In the genomic region with DNA sequence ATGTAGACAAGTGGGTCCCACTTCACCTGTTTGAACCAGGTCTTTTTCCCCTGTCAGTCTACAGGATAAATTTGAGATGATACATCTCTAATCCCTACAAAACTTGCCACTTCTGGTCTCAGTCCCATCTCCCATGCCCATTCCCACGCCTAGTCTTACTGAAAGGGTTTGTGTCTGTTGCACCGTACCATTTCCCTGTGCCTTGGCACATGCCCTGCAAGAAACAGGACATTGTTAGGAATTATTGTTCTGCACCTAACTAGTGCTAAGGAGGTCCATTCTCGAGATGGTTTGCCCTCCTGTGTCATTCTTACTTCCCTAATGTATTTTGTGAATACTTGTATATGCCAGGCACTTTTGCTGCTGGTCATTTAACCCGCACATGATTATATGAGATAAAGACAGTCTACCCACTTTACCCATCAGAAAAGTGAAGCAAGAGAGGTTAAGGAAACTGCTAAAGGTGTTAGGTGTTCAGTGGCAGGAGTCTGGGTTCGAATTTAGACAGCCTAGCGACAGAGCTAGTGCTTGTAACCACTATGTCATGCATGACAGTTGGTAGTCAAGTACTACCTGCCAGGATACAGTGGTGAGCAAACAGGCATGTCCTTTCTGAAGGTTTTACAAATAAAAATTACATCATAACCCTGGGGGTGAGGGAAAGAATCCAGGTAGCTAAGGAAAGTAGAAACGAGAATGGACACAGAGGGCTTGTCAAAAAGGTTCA, we compare ENCODE assay signal across 1 cellular context.
TF ChIP-seq lines count a peak whose summit lies in the region.

No MANE protein-coding gene starts in this region.

TF ChIP-seq in WTC11, 78 proteins besides CTCF, POLR2A, EP300 and RAD21 (continued from another document):
- TF ChIP-seq USF2 (CRISPR knock-in tag; IDR thresholded peaks at IDR 0.05) (no peak), FOXP1 (CRISPR knock-in tag; IDR thresholded peaks at IDR 0.05; ENCODE audit: borderline replicate concordance) (no peak), ZNF425 (CRISPR knock-in tag; conservative IDR thresholded peaks at IDR 0.05) (no peak), ZNF219 (CRISPR knock-in tag; IDR thresholded peaks at IDR 0.05; ENCODE audit: borderline replicate concordance) (no peak)
- TF ChIP-seq, protein P1, sequence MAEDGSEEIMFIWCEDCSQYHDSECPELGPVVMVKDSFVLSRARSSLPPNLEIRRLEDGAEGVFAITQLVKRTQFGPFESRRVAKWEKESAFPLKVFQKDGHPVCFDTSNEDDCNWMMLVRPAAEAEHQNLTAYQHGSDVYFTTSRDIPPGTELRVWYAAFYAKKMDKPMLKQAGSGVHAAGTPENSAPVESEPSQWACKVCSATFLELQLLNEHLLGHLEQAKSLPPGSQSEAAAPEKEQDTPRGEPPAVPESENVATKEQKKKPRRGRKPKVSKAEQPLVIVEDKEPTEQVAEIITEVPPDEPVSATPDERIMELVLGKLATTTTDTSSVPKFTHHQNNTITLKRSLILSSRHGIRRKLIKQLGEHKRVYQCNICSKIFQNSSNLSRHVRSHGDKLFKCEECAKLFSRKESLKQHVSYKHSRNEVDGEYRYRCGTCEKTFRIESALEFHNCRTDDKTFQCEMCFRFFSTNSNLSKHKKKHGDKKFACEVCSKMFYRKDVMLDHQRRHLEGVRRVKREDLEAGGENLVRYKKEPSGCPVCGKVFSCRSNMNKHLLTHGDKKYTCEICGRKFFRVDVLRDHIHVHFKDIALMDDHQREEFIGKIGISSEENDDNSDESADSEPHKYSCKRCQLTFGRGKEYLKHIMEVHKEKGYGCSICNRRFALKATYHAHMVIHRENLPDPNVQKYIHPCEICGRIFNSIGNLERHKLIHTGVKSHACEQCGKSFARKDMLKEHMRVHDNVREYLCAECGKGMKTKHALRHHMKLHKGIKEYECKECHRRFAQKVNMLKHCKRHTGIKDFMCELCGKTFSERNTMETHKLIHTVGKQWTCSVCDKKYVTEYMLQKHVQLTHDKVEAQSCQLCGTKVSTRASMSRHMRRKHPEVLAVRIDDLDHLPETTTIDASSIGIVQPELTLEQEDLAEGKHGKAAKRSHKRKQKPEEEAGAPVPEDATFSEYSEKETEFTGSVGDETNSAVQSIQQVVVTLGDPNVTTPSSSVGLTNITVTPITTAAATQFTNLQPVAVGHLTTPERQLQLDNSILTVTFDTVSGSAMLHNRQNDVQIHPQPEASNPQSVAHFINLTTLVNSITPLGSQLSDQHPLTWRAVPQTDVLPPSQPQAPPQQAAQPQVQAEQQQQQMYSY (CRISPR knock-in tag; IDR thresholded peaks at IDR 0.05), result no peak
- TF ChIP-seq, protein P2, sequence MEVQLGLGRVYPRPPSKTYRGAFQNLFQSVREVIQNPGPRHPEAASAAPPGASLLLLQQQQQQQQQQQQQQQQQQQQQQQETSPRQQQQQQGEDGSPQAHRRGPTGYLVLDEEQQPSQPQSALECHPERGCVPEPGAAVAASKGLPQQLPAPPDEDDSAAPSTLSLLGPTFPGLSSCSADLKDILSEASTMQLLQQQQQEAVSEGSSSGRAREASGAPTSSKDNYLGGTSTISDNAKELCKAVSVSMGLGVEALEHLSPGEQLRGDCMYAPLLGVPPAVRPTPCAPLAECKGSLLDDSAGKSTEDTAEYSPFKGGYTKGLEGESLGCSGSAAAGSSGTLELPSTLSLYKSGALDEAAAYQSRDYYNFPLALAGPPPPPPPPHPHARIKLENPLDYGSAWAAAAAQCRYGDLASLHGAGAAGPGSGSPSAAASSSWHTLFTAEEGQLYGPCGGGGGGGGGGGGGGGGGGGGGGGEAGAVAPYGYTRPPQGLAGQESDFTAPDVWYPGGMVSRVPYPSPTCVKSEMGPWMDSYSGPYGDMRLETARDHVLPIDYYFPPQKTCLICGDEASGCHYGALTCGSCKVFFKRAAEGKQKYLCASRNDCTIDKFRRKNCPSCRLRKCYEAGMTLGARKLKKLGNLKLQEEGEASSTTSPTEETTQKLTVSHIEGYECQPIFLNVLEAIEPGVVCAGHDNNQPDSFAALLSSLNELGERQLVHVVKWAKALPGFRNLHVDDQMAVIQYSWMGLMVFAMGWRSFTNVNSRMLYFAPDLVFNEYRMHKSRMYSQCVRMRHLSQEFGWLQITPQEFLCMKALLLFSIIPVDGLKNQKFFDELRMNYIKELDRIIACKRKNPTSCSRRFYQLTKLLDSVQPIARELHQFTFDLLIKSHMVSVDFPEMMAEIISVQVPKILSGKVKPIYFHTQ (CRISPR knock-in tag; IDR thresholded peaks at IDR 0.05), result no peak; the same call in 1 of the 2 replicates
